Comparison of ENCODE assay signal across 22 cellular contexts in genomic region chr10:30897045-30897444, GRCh38.
"Had no signal": no experiment of that assay in that cellular context is flagged by ENCODE, and none has a peak within 500 bp of the region (broad histone marks: within the 10 kb centered on the region; RNA-seq: fewer than 3 reads in every experiment).

No MANE protein-coding gene starts in this region.

- FAIRE-seq: keratinocyte had no signal

- H3K27ac Mint-ChIP-seq: activated naive CD4-positive, alpha-beta T cell treated with anti-CD3 and anti-CD28 coated beads, Interleukin-2, amount 50 U/mL, for 24 hours; brain; memory B cell; nephron; progenitor cell of endocrine pancreas; T-helper 17 cell; type B pancreatic cell had no signal

- H3K27ac ChIP-seq: coronary artery, esophagus squamous epithelium, left ventricle myocardium inferior, skin epidermis, suprapubic skin had no signal

- H3K27me3 ChIP-seq: esophagus squamous epithelium, suprapubic skin had no signal

- H3K36me3 Mint-ChIP-seq: type B pancreatic cell had no signal

- H3K9me3 Mint-ChIP-seq: memory B cell, type B pancreatic cell had no signal

- H3K9me3 ChIP-seq: esophagus squamous epithelium, left ventricle myocardium inferior, suprapubic skin had no signal

- H3K4me3 Mint-ChIP-seq: activated naive CD4-positive, alpha-beta T cell treated with anti-CD3 and anti-CD28 coated beads, Interleukin-2, amount 50 U/mL, for 24 hours; brain; memory B cell; nephron; T-helper 17 cell; type B pancreatic cell had no signal

- H3K4me1 Mint-ChIP-seq: activated naive CD4-positive, alpha-beta T cell treated with anti-CD3 and anti-CD28 coated beads, Interleukin-2, amount 50 U/mL, for 24 hours; memory B cell; nephron; T-helper 17 cell had no signal

- H3K4me3 ChIP-seq: coronary artery, esophagus squamous epithelium, left ventricle myocardium inferior, skin epidermis, suprapubic skin had no signal

- DNase-seq: activated effector memory CD4-positive, alpha-beta T cell treated with Interleukin-2 at 50 U/mL for 16 hours; activated T-cell treated with anti-CD3 and anti-CD28 coated beads for 4 hours; central memory CD4-positive, alpha-beta T cell; esophagus squamous epithelium; hippocampal formation; left ventricle myocardium inferior; occipital lobe; right cardiac atrium; stimulated activated CD4-positive, alpha-beta T cell treated with anti-CD3 and anti-CD28 coated beads, Interleukin-4, amount 100 ng/mL, for 4 hours; stimulated activated naive CD8-positive, alpha-beta T cell treated with anti-CD3 and anti-CD28 coated beads, Interleukin-15, Interleukin-2, amounts not matched to agents 100 U/mL and 50 U/mL, for 24 hours; T-helper 17 cell had no signal

- ATAC-seq: activated CD4-positive, CD25-positive, alpha-beta regulatory T cell treated with anti-CD3 and anti-CD28 coated beads, Interleukin-2, amount 50 U/mL, for 24 hours; right cardiac atrium; T-helper 17 cell had no signal

- H3K4me1 ChIP-seq: esophagus squamous epithelium, left ventricle myocardium inferior, suprapubic skin had no signal

- H3K27me3 Mint-ChIP-seq: activated naive CD4-positive, alpha-beta T cell treated with anti-CD3 and anti-CD28 coated beads, Interleukin-2, amount 50 U/mL, for 24 hours; brain; memory B cell; progenitor cell of endocrine pancreas; T-helper 17 cell; type B pancreatic cell had no signal
